ENCODE assay signal across 8 cellular contexts in genomic region chr6:52995079-52995912, GRCh38. TPM values are rescaled to one million over a fixed set of nuclear protein-coding genes. Genes with fewer than 3 reads are reported as not detected.
A peak's percentile ranks its signal among the peaks of the same experiment; 100 is the strongest.
DNase-seq lines count a peak whose midpoint lies in the region; ATAC-seq, FAIRE-seq and TF ChIP-seq lines count a peak whose summit lies in the region.
"Not testable (repeated sequence)": the region's sequence is repeated elsewhere in the genome, so short reads cannot be mapped to it uniquely, and the experiment has no call there.

Gene GSTA4, minus strand, starts transcription at chr6:52995284. Its CDS starts 1,041 bp downstream, at chr6:52994243.

- H3K9me3 Mint-ChIP-seq in progenitor cell of endocrine pancreas (ENCODE audit: low read depth) = not testable (repeated sequence)

- peaks cover 33% of the 10 kb centered on the region for H3K4me1 ChIP-seq in left ventricle myocardium inferior

- not testable (repeated sequence) for H3K9me3 ChIP-seq in left ventricle myocardium inferior (replicated peaks)

- H3K4me3 Mint-ChIP-seq in progenitor cell of endocrine pancreas (ENCODE audit: low read depth) = peak within 1 kb of the TSS; percentile 97

- 0 out of 2 replicates have a peak, but pooled peaks have one; percentile 27 for TF ChIP-seq POLR2A in GM12891 (IDR thresholded peaks at IDR 0.05; ENCODE audit: low read depth, low read length)

- FAIRE-seq in GM12891 (lab: Jason Lieb, UNC) = peak; percentile 91

- TF ChIP-seq CTCF in left ventricle myocardium inferior (IDR thresholded peaks at IDR 0.05; ENCODE audit: borderline replicate concordance) (peak; percentile 86), progenitor cell of endocrine pancreas (IDR thresholded peaks at IDR 0.05; ENCODE audit: unreplicated experiment) (peak; percentile 76)

- peak within 1 kb of the TSS; percentile 94 for H3K27ac ChIP-seq in left ventricle myocardium inferior (replicated peaks)

- peak within 1 kb of the TSS; percentile 82 for H3K4me3 ChIP-seq in left ventricle myocardium inferior

- H3K27me3 ChIP-seq in left ventricle myocardium inferior (ENCODE audit: low read depth) = not testable (repeated sequence)

- peak within 1 kb of the TSS; percentile 100 for H3K27ac Mint-ChIP-seq in progenitor cell of endocrine pancreas

- H3K36me3 ChIP-seq in left ventricle myocardium inferior = not testable (repeated sequence)

- H3K36me3 Mint-ChIP-seq in progenitor cell of endocrine pancreas (ENCODE audit: insufficient read depth) = peaks cover 16% of the 10 kb centered on the region

- peak; percentile 96 for ATAC-seq in HG02870 (IDR thresholded peaks at IDR 0.05; ENCODE audit: unreplicated experiment)

- H3K27me3 Mint-ChIP-seq in progenitor cell of endocrine pancreas = not testable (repeated sequence)

- DNase-seq in GM12891 (ENCODE audit: insufficient read length, low spot score) (peak; percentile 74), NCI-H146 (lab: John Stamatoyannopoulos, UW) (peak; percentile 98), T-helper 1 cell (peak; percentile 77 to 93 (median 85)), amygdala (lab: John Stamatoyannopoulos, UW) (peak; percentile 53 to 98 (median 94)), left ventricle myocardium inferior (peak; percentile 97), progenitor cell of endocrine pancreas (ENCODE audit: low spot score, unreplicated experiment) (peak; percentile 97), ureter (ENCODE audit: low spot score) (peak; percentile 97)

- H3K4me1 Mint-ChIP-seq in progenitor cell of endocrine pancreas (ENCODE audit: low read depth) = not testable (repeated sequence)

- intact Hi-C loops in left ventricle myocardium inferior (cut with micrococcal nuclease) = not testable (repeated sequence)

TF ChIP-seq in GM12891, 5 proteins besides CTCF, POLR2A, EP300 and RAD21:
- TF ChIP-seq POU2F2 (IDR thresholded peaks at IDR 0.05; ENCODE audit: low read depth, low read length) = peak; percentile 98
- TF ChIP-seq PAX5 (IDR thresholded peaks at IDR 0.05; ENCODE audit: insufficient read depth, low read length, severe bottlenecking) = peak; percentile 7
TF ChIP-seq in GM12891: peak in this region for 2; not testable (repeated sequence) for 3.

RNA-seq across cellular contexts. Expression of gene GSTA4, which starts in this region (rescaled TPM):
- polyA plus RNA-seq in GM12891 (2012; ENCODE audit: low read depth, missing spikeins) = 2.7 TPM
- total RNA-seq in left ventricle myocardium inferior (9.4 TPM), progenitor cell of endocrine pancreas (44.7 and 45.6 TPM in 2 replicates), ureter (12.2 TPM)

Comparison
In these comparisons a context has a peak if more than half of its experiments do, and no peak if none do; other contexts are left out.
1. Peak in every context shown above with its lines: DNase-seq, ATAC-seq, H3K4me3 ChIP-seq and H3K27ac ChIP-seq.